ENCODE assay signal across 8 cellular contexts in genomic region chr1:22039594-22040347, GRCh38. TPM values are rescaled to one million over a fixed set of nuclear protein-coding genes. Genes with fewer than 3 reads are reported as not detected.
DNase-seq lines count a peak whose midpoint lies in the region; ATAC-seq and TF ChIP-seq lines count a peak whose summit lies in the region.

No MANE protein-coding gene starts in this region.

- no peaks in the 10 kb centered on the region for H3K36me3 Mint-ChIP-seq in activated naive CD4-positive, alpha-beta T cell treated with anti-CD3 and anti-CD28 coated beads for 36 hours (ENCODE audit: low read depth)

- H3K4me3 ChIP-seq in IMR-90 (ENCODE audit: insufficient read depth, low read depth, low read length) (no peak overlapping the region), SK-N-SH (ENCODE audit: low read depth in 2 of 2, low read length in 1 of 2) (no peak overlapping the region)

- ATAC-seq in GM21423 (IDR thresholded peaks at IDR 0.05; ENCODE audit: unreplicated experiment) (peak; percentile 96), IMR-90 (ENCODE audit: low read depth) (peak; percentile 56)

- H3K4me3 Mint-ChIP-seq in activated naive CD4-positive, alpha-beta T cell treated with anti-CD3 and anti-CD28 coated beads for 36 hours = peak overlapping the region; percentile 69

- H3K18ac ChIP-seq in IMR-90 (ENCODE audit: low read depth, low read length) = no peak overlapping the region

- H3K9me3 ChIP-seq in IMR-90 (ENCODE audit: control insufficient read depth, insufficient read depth, low read length) (no peaks in the 10 kb centered on the region), SK-N-SH (no peaks in the 10 kb centered on the region)

- no peak overlapping the region for H4K91ac ChIP-seq in IMR-90 (ENCODE audit: insufficient read depth, low read depth, low read length)

- H3K4me2 ChIP-seq in IMR-90 (ENCODE audit: low read depth, low read length) = 0 out of 2 replicates have a peak overlapping the region, but pooled peaks have one; percentile 6
- 0 out of 2 replicates have a peak overlapping the region, but pooled peaks have one; percentile 16 for H3K4me2 ChIP-seq in SK-N-SH

- H3K79me1 ChIP-seq in IMR-90 (ENCODE audit: low read depth in 1 of 2, low read length in 2 of 2) = no peaks in the 10 kb centered on the region

- no peak overlapping the region for H3K14ac ChIP-seq in IMR-90 (replicated peaks; ENCODE audit: low read depth, low read length)

- H4K5ac ChIP-seq in IMR-90 (ENCODE audit: low read depth, low read length) = no peak overlapping the region

- CTCF ChIA-PET in IMR-90 (lab: Yijun Ruan, JAX) = no interaction called here
- CTCF ChIA-PET in SK-N-SH (lab: Yijun Ruan, JAX) = interaction anchor here (0.7 to 1.6 kb wide), 2 partner anchors 9 to 377 kb away, joined by 3 to 4 read pairs; no protein-coding TSS in a partner anchor
- CTCF ChIA-PET in activated naive CD4-positive, alpha-beta T cell treated with anti-CD3 and anti-CD28 coated beads for 36 hours (lab: Charles Lee) = interaction anchor here (0.7 to 3.2 kb wide), 7 partner anchors 10 to 42 kb away, joined by 3 to 27 read pairs (median 6); partner anchors contain the start of gene CDC42

- POLR2A ChIA-PET in IMR-90 (lab: Charles Lee; ENCODE audit: unreplicated experiment) (no interaction called here), SK-N-SH (lab: Yijun Ruan, JAX) (no interaction called here)

- H4K20me1 ChIP-seq in IMR-90 (ENCODE audit: insufficient read depth, low read length) (no peaks in the 10 kb centered on the region), SK-N-SH (ENCODE audit: insufficient read depth) (no peaks in the 10 kb centered on the region)

- BruUV-seq in IMR-90 (replicated peaks; lab: Mats Ljungman, UMichigan) = no TSS peak

- H3K27me3 ChIP-seq in IMR-90 (ENCODE audit: control insufficient read depth, insufficient read depth, low read length) (no peaks in the 10 kb centered on the region), SK-N-SH (ENCODE audit: insufficient read depth) (no peaks in the 10 kb centered on the region)

- H2BK5ac ChIP-seq in IMR-90 (ENCODE audit: low read depth, low read length, poor library complexity, severe bottlenecking) = no peak overlapping the region

- peak overlapping the region; percentile 7 for H2AK9ac ChIP-seq in IMR-90 (replicated peaks; ENCODE audit: low read depth, low read length, poor library complexity)

- peaks cover 10% of the 10 kb centered on the region for H3F3A ChIP-seq in SK-N-SH (replicated peaks; ENCODE audit: insufficient read depth)

- intact Hi-C loops in IMR-90 (cut with micrococcal nuclease) = no loop called here
- intact Hi-C loops in activated naive CD4-positive, alpha-beta T cell treated with anti-CD3 and anti-CD28 coated beads for 36 hours (cut with micrococcal nuclease) = loop anchor here (1.0 kb wide), 4 partner anchors 8 to 14 kb away; no protein-coding TSS in a partner anchor

- H3K4me1 ChIP-seq in IMR-90 (ENCODE audit: control insufficient read depth, insufficient read depth, low read length) (peaks cover 7% of the 10 kb centered on the region), SK-N-SH (ENCODE audit: control insufficient read depth in 1 of 2, insufficient read depth in 2 of 2, low read depth in 1 of 2, low read length in 1 of 2) (peaks cover 0 to 6% of the 10 kb centered on the region in 2 experiments; a peak in 2 of 4 replicates)

- H3K36me3 ChIP-seq in IMR-90 (ENCODE audit: control insufficient read depth, insufficient read depth, low read length) (no peaks in the 10 kb centered on the region), SK-N-SH (replicated peaks in 1 of 2; ENCODE audit: control insufficient read depth in 1 of 2, insufficient read depth in 2 of 2, low read length in 1 of 2) (no peaks in the 10 kb centered on the region)

- TF ChIP-seq RAD21 in IMR-90 (IDR thresholded peaks at IDR 0.05; ENCODE audit: low read length) = no peak
- TF ChIP-seq RAD21 in SK-N-SH (IDR thresholded peaks at IDR 0.05; ENCODE audit: low read length) = no peak

- peak overlapping the region; percentile 46; the same call in 1 of the 2 replicates for H3K4ac ChIP-seq in IMR-90 (ENCODE audit: low read depth, low read length)

- H3K56ac ChIP-seq in IMR-90 (ENCODE audit: extremely low read depth, insufficient read depth, low read length) = no peak overlapping the region

- no peaks in the 10 kb centered on the region for H3K27me3 Mint-ChIP-seq in activated naive CD4-positive, alpha-beta T cell treated with anti-CD3 and anti-CD28 coated beads for 36 hours (ENCODE audit: low read depth)

- 0 out of 2 replicates have a peak overlapping the region, but pooled peaks have one; percentile 27 for H2BK120ac ChIP-seq in IMR-90 (ENCODE audit: low read depth, low read length)

- no peak overlapping the region; the same call in 2 of the 3 replicates for H2BK15ac ChIP-seq in IMR-90 (ENCODE audit: low read depth, low read length)

- H3K9me1 ChIP-seq in IMR-90 (ENCODE audit: insufficient read depth, low read length) = peaks cover 7% of the 10 kb centered on the region; the same call in 1 of the 2 replicates

- H2BK20ac ChIP-seq in IMR-90 (ENCODE audit: low read depth, low read length) = no peak overlapping the region; the same call in 1 of the 2 replicates

- H3K9ac ChIP-seq in IMR-90 (ENCODE audit: low read depth, low read length) (no peak overlapping the region), SK-N-SH (no peak overlapping the region)

- in situ Hi-C loops in IMR-90 (cut with MboI; ENCODE audit: low sequenced_read_pairs) = no loop called here

- TF ChIP-seq CTCF in IMR-90 (conservative IDR thresholded peaks at IDR 0.05; ENCODE audit: low read depth, low read length) = no peak
- TF ChIP-seq CTCF in SK-N-SH (IDR thresholded peaks at IDR 0.05) = no peak

- H4K8ac ChIP-seq in IMR-90 (ENCODE audit: low read depth in 2 of 2, low read length in 2 of 2) = peak overlapping the region in 1 of 2 experiments; percentile 53; a peak in 2 of 4 replicates

- peaks cover 52% of the 10 kb centered on the region for H3K4me1 Mint-ChIP-seq in activated naive CD4-positive, alpha-beta T cell treated with anti-CD3 and anti-CD28 coated beads for 36 hours (ENCODE audit: low read depth)

- TF ChIP-seq EP300 in SK-N-SH (IDR thresholded peaks at IDR 0.05; ENCODE audit: borderline replicate concordance in 1 of 2, low read depth in 1 of 2, low read length in 1 of 2) = no peak

- DNase-seq in DMS79 treated with DMSO at 0.1 percent for 48 hours (lab: John Stamatoyannopoulos, UW) (peak; percentile 99), IMR-90 (peak; percentile 35), SK-N-SH (no peak), iPS-NIHi7 (ENCODE audit: extremely low spot score) (peak; percentile 49), NCI-H526 treated with DMSO at 0.1 percent for 48 hours (lab: John Stamatoyannopoulos, UW) (no peak)
- DNase-seq in activated naive CD4-positive, alpha-beta T cell treated with anti-CD3 and anti-CD28 coated beads for 36 hours = peak; percentile 96
- peak; percentile 53 to 80 (median 78) for DNase-seq in stimulated activated CD4-positive, alpha-beta T cell treated with anti-CD3 and anti-CD28 coated beads, TNF-alpha, amount 100 ng/mL, for 1 hour (ENCODE audit: low read depth in 3 of 3, low spot score in 1 of 3)

- H3K9me3 Mint-ChIP-seq in activated naive CD4-positive, alpha-beta T cell treated with anti-CD3 and anti-CD28 coated beads for 36 hours = no peaks in the 10 kb centered on the region

- H2AFZ ChIP-seq in IMR-90 (replicated peaks; ENCODE audit: low read length, poor library complexity) (peak overlapping the region; percentile 80), SK-N-SH (ENCODE audit: low read depth) (peak overlapping the region; percentile 72)

- H3K79me2 ChIP-seq in SK-N-SH (ENCODE audit: insufficient read depth) = no peaks in the 10 kb centered on the region

- no CpG with 5 or more reads among the region's 6 CpGs for WGBS in IMR-90 (ENCODE audit: extremely low coverage in 2 of 2, insufficient read length in 1 of 2), 2 experiments
- WGBS in SK-N-SH (ENCODE audit: low lambda C conversion rate) = 92% methylated on average over 4 of the region's 6 CpGs

- dilution Hi-C loops in IMR-90 (cut with HindIII; ENCODE audit: low sequenced_read_pairs, unreplicated experiment) = no loop called here

- peak overlapping the region; percentile 97 for H3K27ac Mint-ChIP-seq in activated naive CD4-positive, alpha-beta T cell treated with anti-CD3 and anti-CD28 coated beads for 36 hours

- no peak for TF ChIP-seq POLR2A in IMR-90 (IDR thresholded peaks at IDR 0.05; ENCODE audit: low read depth, low read length)

- peak overlapping the region; percentile 67; the same call in 1 of the 2 replicates for H2AK5ac ChIP-seq in IMR-90 (ENCODE audit: low read depth, low read length)

- H3K27ac ChIP-seq in IMR-90 (ENCODE audit: insufficient read depth, low read length) (no peak overlapping the region), SK-N-SH (ENCODE audit: low read depth in 2 of 2, low read length in 1 of 2) (no peak overlapping the region)

- no peaks in the 10 kb centered on the region for H3K9me2 ChIP-seq in SK-N-SH

- H3K23ac ChIP-seq in IMR-90 (ENCODE audit: low read depth, low read length) = peak overlapping the region; percentile 71

TF ChIP-seq in SK-N-SH, 30 proteins besides CTCF, POLR2A, EP300 and RAD21 (continues in another document):
- no peak for TF ChIP-seq GABPA (IDR thresholded peaks at IDR 0.05; ENCODE audit: low read depth)

RNA-seq across cellular contexts. Expression of gene CDC42, which starts 12.7 kb away (rescaled TPM):
- 609 and 676 TPM in 2 replicates for total RNA-seq in IMR-90 (2012; rRNA removed)
- polyA plus RNA-seq in IMR-90 (2012; rRNA removed) (143 and 162 TPM in 2 replicates), SK-N-SH (2012; rRNA removed) (113 and 148 TPM in 2 replicates)
- polyA plus RNA-seq in IMR-90 (2012; cell fraction: cytosol; rRNA removed) = 33.0 and 68.9 TPM in 2 replicates
- 7.9 and 79.6 TPM in 2 replicates for polyA plus RNA-seq in IMR-90 (2012; cell fraction: nucleus; rRNA removed; ENCODE audit: low replicate concordance)
- 170 and 181 TPM in 2 replicates for polyA plus RNA-seq in SK-N-SH (2012; cell fraction: cytosol; rRNA removed)
- polyA plus RNA-seq in SK-N-SH (2012; cell fraction: nucleus; rRNA removed) = 43.6 and 77.8 TPM in 2 replicates
- total RNA-seq in activated naive CD4-positive, alpha-beta T cell treated with anti-CD3 and anti-CD28 coated beads for 36 hours = 100 to 1,000 TPM; 318 to 322 TPM

RNA-seq across cellular contexts. Expression of gene CELA3A, which starts 38.3 kb away (rescaled TPM):
- not detected in 2 replicates for total RNA-seq in IMR-90 (2012; rRNA removed)
- not detected in 2 replicates for polyA plus RNA-seq in IMR-90 (2012; rRNA removed)
- polyA plus RNA-seq in IMR-90 (2012; cell fraction: cytosol; rRNA removed) = not detected in 2 replicates
- not detected in 2 replicates for polyA plus RNA-seq in IMR-90 (2012; cell fraction: nucleus; rRNA removed; ENCODE audit: low replicate concordance)
- polyA plus RNA-seq in SK-N-SH (2012; rRNA removed) = not detected in 2 replicates
- not detected in 2 replicates for polyA plus RNA-seq in SK-N-SH (2012; cell fraction: cytosol; rRNA removed)
- not detected in 2 replicates for polyA plus RNA-seq in SK-N-SH (2012; cell fraction: nucleus; rRNA removed)
- not detected for total RNA-seq in activated naive CD4-positive, alpha-beta T cell treated with anti-CD3 and anti-CD28 coated beads for 36 hours

Comparison
In these comparisons a context has a peak if more than half of its experiments do, and no peak if none do; other contexts are left out.
1. DNase-seq: peak in DMS79 treated with DMSO at 0.1 percent for 48 hours (single experiment), IMR-90 (single experiment), activated naive CD4-positive, alpha-beta T cell treated with anti-CD3 and anti-CD28 coated beads for 36 hours (single experiment), iPS-NIHi7 (single experiment) and stimulated activated CD4-positive, alpha-beta T cell treated with anti-CD3 and anti-CD28 coated beads, TNF-alpha, amount 100 ng/mL, for 1 hour (3 of 3); none in SK-N-SH (single experiment) and NCI-H526 treated with DMSO at 0.1 percent for 48 hours (single experiment).